ENCODE assay signal across 16 cellular contexts in genomic region chr14:91111443-91111842, GRCh38. TPM values are rescaled to one million over a fixed set of nuclear protein-coding genes. Genes with fewer than 3 reads are reported as not detected.
DNase-seq lines count a peak whose midpoint lies in the region; ATAC-seq and TF ChIP-seq lines count a peak whose summit lies in the region.
"Had no signal": no experiment of that assay in that cellular context is flagged by ENCODE, and none has a peak within 500 bp of the region (broad histone marks: within the 10 kb centered on the region; RNA-seq: fewer than 3 reads in every experiment).

No MANE protein-coding gene starts in this region.

- H3K4me1 Mint-ChIP-seq in CD4-positive, CD25-positive, alpha-beta regulatory T cell, result peaks cover 30 to 74% (median 46%) of the 10 kb centered on the region in 4 donors

- H3K9ac ChIP-seq in rectal smooth muscle tissue (ENCODE audit: low read length), result no peak overlapping the region
- H3K9ac ChIP-seq: BLaER1 treated with 17β-estradiol and CSF1 and Interleukin-3, amounts not matched to agents 10 nM and 100 nM had no signal

- TF ChIP-seq CTCF in epithelial cell of esophagus (IDR thresholded peaks at IDR 0.05; ENCODE audit: insufficient read depth, low read depth, low read length, missing control alignments), result no peak

- H3K27me3 ChIP-seq in CD4-positive, CD25-positive, alpha-beta regulatory T cell (ENCODE audit: control insufficient read depth, insufficient read depth, low read length), result no peaks in the 10 kb centered on the region
- no peaks in the 10 kb centered on the region for H3K27me3 ChIP-seq in rectal smooth muscle tissue (ENCODE audit: control insufficient read depth, insufficient read depth, low read length)
- H3K27me3 ChIP-seq: BLaER1 treated with 17β-estradiol and CSF1 and Interleukin-3, amounts not matched to agents 10 nM and 100 nM had no signal

- H3K4me1 ChIP-seq in CD4-positive, CD25-positive, alpha-beta regulatory T cell (ENCODE audit: control insufficient read depth, insufficient read depth, low read length, poor library complexity, severe bottlenecking), result peaks cover 67% of the 10 kb centered on the region
- peaks cover 33% of the 10 kb centered on the region for H3K4me1 ChIP-seq in rectal smooth muscle tissue (ENCODE audit: control insufficient read depth, insufficient read depth, low read length)

- peak overlapping the region; percentile 2 for H3K27ac ChIP-seq in CD4-positive, CD25-positive, alpha-beta regulatory T cell (ENCODE audit: insufficient read depth, low read length, poor library complexity, severe bottlenecking)
- peak overlapping the region; percentile 56 for H3K27ac ChIP-seq in rectal smooth muscle tissue (ENCODE audit: low read depth, low read length)
- H3K27ac ChIP-seq: BLaER1 treated with 17β-estradiol and CSF1 and Interleukin-3, amounts not matched to agents 10 nM and 100 nM had no signal

- no peaks in the 10 kb centered on the region for H3K36me3 ChIP-seq in CD4-positive, CD25-positive, alpha-beta regulatory T cell (ENCODE audit: control insufficient read depth, insufficient read depth, low read length)
- H3K36me3 ChIP-seq in rectal smooth muscle tissue (ENCODE audit: control insufficient read depth, insufficient read depth, low read length), result no peaks in the 10 kb centered on the region

- peaks cover 0 to 4% (median 0%) of the 10 kb centered on the region in 7 donors for H3K9me3 Mint-ChIP-seq in CD4-positive, CD25-positive, alpha-beta regulatory T cell

- peak overlapping the region; percentile 36 to 88 (median 71) for H3K27ac Mint-ChIP-seq in CD4-positive, CD25-positive, alpha-beta regulatory T cell

- H3K4me3 Mint-ChIP-seq in CD4-positive, CD25-positive, alpha-beta regulatory T cell, result peak overlapping the region in 2 of 4 donors; percentile 18 to 21

- no peak for DNase-seq in CD4-positive, CD25-positive, alpha-beta regulatory T cell
- peak; percentile 58 for DNase-seq in M059J (ENCODE audit: low read depth)
- DNase-seq in epithelial cell of esophagus (ENCODE audit: low read depth), result peak; percentile 39
- no peak for DNase-seq in stimulated activated CD4-positive, alpha-beta T cell treated with anti-CD3 and anti-CD28 coated beads, Interleukin-12 subunit alpha, Interleukin-12 subunit beta, amount 100 ng/mL, for 4 hours
- DNase-seq in HPDE6-E6E7 (ENCODE audit: extremely low spot score), result no peak
- DNase-seq: GOT3; Kasumi-1; NCI-H1105; NCI-H2081 treated with DMSO at 0.1 percent for 48 hours; NCI-H510A; NK-92 treated with Interleukin-12 subunit alpha and Interleukin-12 subunit beta, amount 100 ng/mL, for 24 hours; Right ventricle myocardium superior had no signal

- ATAC-seq in CD4-positive, CD25-positive, alpha-beta regulatory T cell (ENCODE audit: low read depth in 2 of 2), result no peak
- ATAC-seq in HG03095 (IDR thresholded peaks at IDR 0.05; ENCODE audit: unreplicated experiment), result no peak
- ATAC-seq: HCT116 had no signal

- H3K36me3 Mint-ChIP-seq in CD4-positive, CD25-positive, alpha-beta regulatory T cell, result peaks cover 3% of the 10 kb centered on the region

- no peaks in the 10 kb centered on the region for H3K27me3 Mint-ChIP-seq in CD4-positive, CD25-positive, alpha-beta regulatory T cell

- H3K9me3 ChIP-seq in CD4-positive, CD25-positive, alpha-beta regulatory T cell (ENCODE audit: control insufficient read depth in 2 of 2, low read length in 2 of 2), result no peaks in the 10 kb centered on the region
- H3K9me3 ChIP-seq: BLaER1 treated with 17β-estradiol and CSF1 and Interleukin-3, amounts not matched to agents 10 nM and 100 nM had no signal

- no peak overlapping the region for H3K4me3 ChIP-seq in CD4-positive, CD25-positive, alpha-beta regulatory T cell (ENCODE audit: low read depth, low read length)
- H3K4me3 ChIP-seq in epithelial cell of esophagus (ENCODE audit: low read length) (no peak overlapping the region), rectal smooth muscle tissue (ENCODE audit: low read length) (no peak overlapping the region)
- H3K4me3 ChIP-seq: BLaER1 treated with 17β-estradiol and CSF1 and Interleukin-3, amounts not matched to agents 10 nM and 100 nM had no signal

RNA-seq across cellular contexts. Expression of gene DGLUCY, which starts 2.4 kb away (rescaled TPM):
- 120 TPM for total RNA-seq in CD4-positive, CD25-positive, alpha-beta regulatory T cell
- 10 to 100 TPM; 45.2 to 62.7 (median 56.9) TPM for polyA plus RNA-seq in CD4-positive, CD25-positive, alpha-beta regulatory T cell
- total RNA-seq in M059J (2014; rRNA removed; shearing (Covaris generic)), result 15.7 and 19.9 TPM in 2 replicates

RNA-seq across cellular contexts. Expression of gene RPS6KA5, which starts 51.0 kb away (rescaled TPM):
- total RNA-seq in CD4-positive, CD25-positive, alpha-beta regulatory T cell, result 38.2 TPM
- polyA plus RNA-seq in CD4-positive, CD25-positive, alpha-beta regulatory T cell, result 10 to 100 TPM; 20.9 to 29.1 (median 24.6) TPM
- 5.8 and 9.6 TPM in 2 replicates for total RNA-seq in M059J (2014; rRNA removed; shearing (Covaris generic))

Comparison
In these comparisons a context has a peak if more than half of its experiments do, and no peak if none do; other contexts are left out.
1. DNase-seq: peak in M059J (single experiment) and epithelial cell of esophagus (single experiment); none in CD4-positive, CD25-positive, alpha-beta regulatory T cell (0 of 3), stimulated activated CD4-positive, alpha-beta T cell treated with anti-CD3 and anti-CD28 coated beads, Interleukin-12 subunit alpha, Interleukin-12 subunit beta, amount 100 ng/mL, for 4 hours (single experiment) and HPDE6-E6E7 (single experiment).